Comparison of ENCODE assay signal across 1 cellular context in the genomic region with DNA sequence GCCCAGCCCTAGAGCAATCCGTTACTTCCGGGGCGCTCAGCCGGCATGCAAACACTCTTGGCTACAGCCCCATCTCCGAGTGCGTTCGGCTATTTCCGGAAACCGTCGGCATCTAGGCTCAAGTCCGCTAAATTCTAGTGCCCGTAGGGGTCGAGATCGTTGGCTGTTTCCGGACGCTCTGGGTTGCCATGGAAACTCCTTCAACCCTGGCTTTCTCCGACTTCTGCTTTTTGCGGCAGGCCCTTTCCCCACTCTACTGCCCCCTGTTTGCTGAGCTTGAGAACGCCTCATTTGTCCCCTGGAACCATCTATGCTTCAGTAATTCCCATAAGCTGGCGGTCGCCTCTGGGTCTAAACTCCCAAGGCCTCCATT.
TF ChIP-seq lines count a peak whose summit lies in the region.

No MANE protein-coding gene starts in this region.

TF ChIP-seq in GM12878, 131 proteins besides CTCF, POLR2A, EP300 and RAD21 (continued from another document and continues in another):
- TF ChIP-seq, protein P1, sequence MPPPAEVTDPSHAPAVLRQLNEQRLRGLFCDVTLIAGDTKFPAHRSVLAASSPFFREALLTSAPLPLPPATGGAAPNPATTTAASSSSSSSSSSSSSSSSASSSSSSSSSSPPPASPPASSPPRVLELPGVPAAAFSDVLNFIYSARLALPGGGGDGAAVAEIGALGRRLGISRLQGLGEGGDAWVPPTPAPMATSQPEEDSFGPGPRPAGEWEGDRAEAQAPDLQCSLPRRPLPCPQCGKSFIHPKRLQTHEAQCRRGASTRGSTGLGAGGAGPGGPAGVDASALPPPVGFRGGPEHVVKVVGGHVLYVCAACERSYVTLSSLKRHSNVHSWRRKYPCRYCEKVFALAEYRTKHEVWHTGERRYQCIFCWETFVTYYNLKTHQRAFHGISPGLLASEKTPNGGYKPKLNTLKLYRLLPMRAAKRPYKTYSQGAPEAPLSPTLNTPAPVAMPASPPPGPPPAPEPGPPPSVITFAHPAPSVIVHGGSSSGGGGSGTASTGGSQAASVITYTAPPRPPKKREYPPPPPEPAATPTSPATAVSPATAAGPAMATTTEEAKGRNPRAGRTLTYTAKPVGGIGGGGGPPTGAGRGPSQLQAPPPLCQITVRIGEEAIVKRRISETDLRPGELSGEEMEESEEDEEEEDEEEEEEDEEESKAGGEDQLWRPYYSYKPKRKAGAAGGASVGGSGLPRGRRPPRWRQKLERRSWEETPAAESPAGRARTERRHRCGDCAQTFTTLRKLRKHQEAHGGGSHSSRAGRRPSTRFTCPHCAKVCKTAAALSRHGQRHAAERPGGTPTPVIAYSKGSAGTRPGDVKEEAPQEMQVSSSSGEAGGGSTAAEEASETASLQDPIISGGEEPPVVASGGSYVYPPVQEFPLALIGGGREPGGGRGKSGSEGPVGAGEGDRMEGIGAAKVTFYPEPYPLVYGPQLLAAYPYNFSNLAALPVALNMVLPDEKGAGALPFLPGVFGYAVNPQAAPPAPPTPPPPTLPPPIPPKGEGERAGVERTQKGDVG (CRISPR knock-in tag; IDR thresholded peaks at IDR 0.05): no peak
- TF ChIP-seq, protein P2, sequence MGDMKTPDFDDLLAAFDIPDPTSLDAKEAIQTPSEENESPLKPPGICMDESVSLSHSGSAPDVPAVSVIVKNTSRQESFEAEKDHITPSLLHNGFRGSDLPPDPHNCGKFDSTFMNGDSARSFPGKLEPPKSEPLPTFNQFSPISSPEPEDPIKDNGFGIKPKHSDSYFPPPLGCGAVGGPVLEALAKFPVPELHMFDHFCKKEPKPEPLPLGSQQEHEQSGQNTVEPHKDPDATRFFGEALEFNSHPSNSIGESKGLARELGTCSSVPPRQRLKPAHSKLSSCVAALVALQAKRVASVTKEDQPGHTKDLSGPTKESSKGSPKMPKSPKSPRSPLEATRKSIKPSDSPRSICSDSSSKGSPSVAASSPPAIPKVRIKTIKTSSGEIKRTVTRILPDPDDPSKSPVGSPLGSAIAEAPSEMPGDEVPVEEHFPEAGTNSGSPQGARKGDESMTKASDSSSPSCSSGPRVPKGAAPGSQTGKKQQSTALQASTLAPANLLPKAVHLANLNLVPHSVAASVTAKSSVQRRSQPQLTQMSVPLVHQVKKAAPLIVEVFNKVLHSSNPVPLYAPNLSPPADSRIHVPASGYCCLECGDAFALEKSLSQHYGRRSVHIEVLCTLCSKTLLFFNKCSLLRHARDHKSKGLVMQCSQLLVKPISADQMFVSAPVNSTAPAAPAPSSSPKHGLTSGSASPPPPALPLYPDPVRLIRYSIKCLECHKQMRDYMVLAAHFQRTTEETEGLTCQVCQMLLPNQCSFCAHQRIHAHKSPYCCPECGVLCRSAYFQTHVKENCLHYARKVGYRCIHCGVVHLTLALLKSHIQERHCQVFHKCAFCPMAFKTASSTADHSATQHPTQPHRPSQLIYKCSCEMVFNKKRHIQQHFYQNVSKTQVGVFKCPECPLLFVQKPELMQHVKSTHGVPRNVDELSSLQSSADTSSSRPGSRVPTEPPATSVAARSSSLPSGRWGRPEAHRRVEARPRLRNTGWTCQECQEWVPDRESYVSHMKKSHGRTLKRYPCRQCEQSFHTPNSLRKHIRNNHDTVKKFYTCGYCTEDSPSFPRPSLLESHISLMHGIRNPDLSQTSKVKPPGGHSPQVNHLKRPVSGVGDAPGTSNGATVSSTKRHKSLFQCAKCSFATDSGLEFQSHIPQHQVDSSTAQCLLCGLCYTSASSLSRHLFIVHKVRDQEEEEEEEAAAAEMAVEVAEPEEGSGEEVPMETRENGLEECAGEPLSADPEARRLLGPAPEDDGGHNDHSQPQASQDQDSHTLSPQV (IDR thresholded peaks at IDR 0.05): no peak
- no peak for TF ChIP-seq SRF (IDR thresholded peaks at IDR 0.05; ENCODE audit: low read depth in 2 of 2, low read length in 2 of 2)
- TF ChIP-seq ESRRA (IDR thresholded peaks at IDR 0.05; ENCODE audit: low read length): no peak
- no peak for TF ChIP-seq SREBF1 (IDR thresholded peaks at IDR 0.05; ENCODE audit: low read length)
- TF ChIP-seq, protein P3, sequence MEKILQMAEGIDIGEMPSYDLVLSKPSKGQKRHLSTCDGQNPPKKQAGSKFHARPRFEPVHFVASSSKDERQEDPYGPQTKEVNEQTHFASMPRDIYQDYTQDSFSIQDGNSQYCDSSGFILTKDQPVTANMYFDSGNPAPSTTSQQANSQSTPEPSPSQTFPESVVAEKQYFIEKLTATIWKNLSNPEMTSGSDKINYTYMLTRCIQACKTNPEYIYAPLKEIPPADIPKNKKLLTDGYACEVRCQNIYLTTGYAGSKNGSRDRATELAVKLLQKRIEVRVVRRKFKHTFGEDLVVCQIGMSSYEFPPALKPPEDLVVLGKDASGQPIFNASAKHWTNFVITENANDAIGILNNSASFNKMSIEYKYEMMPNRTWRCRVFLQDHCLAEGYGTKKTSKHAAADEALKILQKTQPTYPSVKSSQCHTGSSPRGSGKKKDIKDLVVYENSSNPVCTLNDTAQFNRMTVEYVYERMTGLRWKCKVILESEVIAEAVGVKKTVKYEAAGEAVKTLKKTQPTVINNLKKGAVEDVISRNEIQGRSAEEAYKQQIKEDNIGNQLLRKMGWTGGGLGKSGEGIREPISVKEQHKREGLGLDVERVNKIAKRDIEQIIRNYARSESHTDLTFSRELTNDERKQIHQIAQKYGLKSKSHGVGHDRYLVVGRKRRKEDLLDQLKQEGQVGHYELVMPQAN (conservative IDR thresholded peaks at IDR 0.05): peak; percentile 75
- TF ChIP-seq, protein P4, sequence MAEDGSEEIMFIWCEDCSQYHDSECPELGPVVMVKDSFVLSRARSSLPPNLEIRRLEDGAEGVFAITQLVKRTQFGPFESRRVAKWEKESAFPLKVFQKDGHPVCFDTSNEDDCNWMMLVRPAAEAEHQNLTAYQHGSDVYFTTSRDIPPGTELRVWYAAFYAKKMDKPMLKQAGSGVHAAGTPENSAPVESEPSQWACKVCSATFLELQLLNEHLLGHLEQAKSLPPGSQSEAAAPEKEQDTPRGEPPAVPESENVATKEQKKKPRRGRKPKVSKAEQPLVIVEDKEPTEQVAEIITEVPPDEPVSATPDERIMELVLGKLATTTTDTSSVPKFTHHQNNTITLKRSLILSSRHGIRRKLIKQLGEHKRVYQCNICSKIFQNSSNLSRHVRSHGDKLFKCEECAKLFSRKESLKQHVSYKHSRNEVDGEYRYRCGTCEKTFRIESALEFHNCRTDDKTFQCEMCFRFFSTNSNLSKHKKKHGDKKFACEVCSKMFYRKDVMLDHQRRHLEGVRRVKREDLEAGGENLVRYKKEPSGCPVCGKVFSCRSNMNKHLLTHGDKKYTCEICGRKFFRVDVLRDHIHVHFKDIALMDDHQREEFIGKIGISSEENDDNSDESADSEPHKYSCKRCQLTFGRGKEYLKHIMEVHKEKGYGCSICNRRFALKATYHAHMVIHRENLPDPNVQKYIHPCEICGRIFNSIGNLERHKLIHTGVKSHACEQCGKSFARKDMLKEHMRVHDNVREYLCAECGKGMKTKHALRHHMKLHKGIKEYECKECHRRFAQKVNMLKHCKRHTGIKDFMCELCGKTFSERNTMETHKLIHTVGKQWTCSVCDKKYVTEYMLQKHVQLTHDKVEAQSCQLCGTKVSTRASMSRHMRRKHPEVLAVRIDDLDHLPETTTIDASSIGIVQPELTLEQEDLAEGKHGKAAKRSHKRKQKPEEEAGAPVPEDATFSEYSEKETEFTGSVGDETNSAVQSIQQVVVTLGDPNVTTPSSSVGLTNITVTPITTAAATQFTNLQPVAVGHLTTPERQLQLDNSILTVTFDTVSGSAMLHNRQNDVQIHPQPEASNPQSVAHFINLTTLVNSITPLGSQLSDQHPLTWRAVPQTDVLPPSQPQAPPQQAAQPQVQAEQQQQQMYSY (CRISPR knock-in tag; IDR thresholded peaks at IDR 0.05): no peak
- TF ChIP-seq, protein P5, sequence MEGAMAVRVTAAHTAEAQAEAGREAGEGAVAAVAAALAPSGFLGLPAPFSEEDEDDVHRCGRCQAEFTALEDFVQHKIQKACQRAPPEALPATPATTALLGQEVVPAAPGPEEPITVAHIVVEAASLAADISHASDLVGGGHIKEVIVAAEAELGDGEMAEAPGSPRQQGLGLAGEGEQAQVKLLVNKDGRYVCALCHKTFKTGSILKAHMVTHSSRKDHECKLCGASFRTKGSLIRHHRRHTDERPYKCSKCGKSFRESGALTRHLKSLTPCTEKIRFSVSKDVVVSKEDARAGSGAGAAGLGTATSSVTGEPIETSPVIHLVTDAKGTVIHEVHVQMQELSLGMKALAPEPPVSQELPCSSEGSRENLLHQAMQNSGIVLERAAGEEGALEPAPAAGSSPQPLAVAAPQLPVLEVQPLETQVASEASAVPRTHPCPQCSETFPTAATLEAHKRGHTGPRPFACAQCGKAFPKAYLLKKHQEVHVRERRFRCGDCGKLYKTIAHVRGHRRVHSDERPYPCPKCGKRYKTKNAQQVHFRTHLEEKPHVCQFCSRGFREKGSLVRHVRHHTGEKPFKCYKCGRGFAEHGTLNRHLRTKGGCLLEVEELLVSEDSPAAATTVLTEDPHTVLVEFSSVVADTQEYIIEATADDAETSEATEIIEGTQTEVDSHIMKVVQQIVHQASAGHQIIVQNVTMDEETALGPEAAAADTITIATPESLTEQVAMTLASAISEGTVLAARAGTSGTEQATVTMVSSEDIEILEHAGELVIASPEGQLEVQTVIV (IDR thresholded peaks at IDR 0.05; ENCODE audit: borderline replicate concordance, partially characterized antibody): peak; percentile 93
- TF ChIP-seq EZH2 (IDR thresholded peaks at IDR 0.05; ENCODE audit: borderline replicate concordance, control insufficient read depth, low read depth, low read length): no peak
- TF ChIP-seq SREBF2 (IDR thresholded peaks at IDR 0.05; ENCODE audit: low read length): no peak
- TF ChIP-seq PAX5 (IDR thresholded peaks at IDR 0.05; ENCODE audit: borderline replicate concordance, low read depth, low read length): peak; percentile 50; the same call in 1 of the 2 replicates
- TF ChIP-seq, protein P6, sequence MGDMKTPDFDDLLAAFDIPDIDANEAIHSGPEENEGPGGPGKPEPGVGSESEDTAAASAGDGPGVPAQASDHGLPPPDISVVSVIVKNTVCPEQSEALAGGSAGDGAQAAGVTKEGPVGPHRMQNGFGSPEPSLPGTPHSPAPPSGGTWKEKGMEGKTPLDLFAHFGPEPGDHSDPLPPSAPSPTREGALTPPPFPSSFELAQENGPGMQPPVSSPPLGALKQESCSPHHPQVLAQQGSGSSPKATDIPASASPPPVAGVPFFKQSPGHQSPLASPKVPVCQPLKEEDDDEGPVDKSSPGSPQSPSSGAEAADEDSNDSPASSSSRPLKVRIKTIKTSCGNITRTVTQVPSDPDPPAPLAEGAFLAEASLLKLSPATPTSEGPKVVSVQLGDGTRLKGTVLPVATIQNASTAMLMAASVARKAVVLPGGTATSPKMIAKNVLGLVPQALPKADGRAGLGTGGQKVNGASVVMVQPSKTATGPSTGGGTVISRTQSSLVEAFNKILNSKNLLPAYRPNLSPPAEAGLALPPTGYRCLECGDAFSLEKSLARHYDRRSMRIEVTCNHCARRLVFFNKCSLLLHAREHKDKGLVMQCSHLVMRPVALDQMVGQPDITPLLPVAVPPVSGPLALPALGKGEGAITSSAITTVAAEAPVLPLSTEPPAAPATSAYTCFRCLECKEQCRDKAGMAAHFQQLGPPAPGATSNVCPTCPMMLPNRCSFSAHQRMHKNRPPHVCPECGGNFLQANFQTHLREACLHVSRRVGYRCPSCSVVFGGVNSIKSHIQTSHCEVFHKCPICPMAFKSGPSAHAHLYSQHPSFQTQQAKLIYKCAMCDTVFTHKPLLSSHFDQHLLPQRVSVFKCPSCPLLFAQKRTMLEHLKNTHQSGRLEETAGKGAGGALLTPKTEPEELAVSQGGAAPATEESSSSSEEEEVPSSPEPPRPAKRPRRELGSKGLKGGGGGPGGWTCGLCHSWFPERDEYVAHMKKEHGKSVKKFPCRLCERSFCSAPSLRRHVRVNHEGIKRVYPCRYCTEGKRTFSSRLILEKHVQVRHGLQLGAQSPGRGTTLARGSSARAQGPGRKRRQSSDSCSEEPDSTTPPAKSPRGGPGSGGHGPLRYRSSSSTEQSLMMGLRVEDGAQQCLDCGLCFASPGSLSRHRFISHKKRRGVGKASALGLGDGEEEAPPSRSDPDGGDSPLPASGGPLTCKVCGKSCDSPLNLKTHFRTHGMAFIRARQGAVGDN (IDR thresholded peaks at IDR 0.05): no peak
- no peak for TF ChIP-seq IRF4 (IDR thresholded peaks at IDR 0.05; ENCODE audit: low read depth, low read length)
- TF ChIP-seq RFX5 (IDR thresholded peaks at IDR 0.05; ENCODE audit: low read depth, low read length): peak; percentile 57; the same call in 1 of the 2 replicates
- TF ChIP-seq RB1 (IDR thresholded peaks at IDR 0.05; ENCODE audit: borderline replicate concordance): peak; percentile 14
- TF ChIP-seq KDM1A (IDR thresholded peaks at IDR 0.05; ENCODE audit: borderline replicate concordance): no peak
- TF ChIP-seq, protein P7, sequence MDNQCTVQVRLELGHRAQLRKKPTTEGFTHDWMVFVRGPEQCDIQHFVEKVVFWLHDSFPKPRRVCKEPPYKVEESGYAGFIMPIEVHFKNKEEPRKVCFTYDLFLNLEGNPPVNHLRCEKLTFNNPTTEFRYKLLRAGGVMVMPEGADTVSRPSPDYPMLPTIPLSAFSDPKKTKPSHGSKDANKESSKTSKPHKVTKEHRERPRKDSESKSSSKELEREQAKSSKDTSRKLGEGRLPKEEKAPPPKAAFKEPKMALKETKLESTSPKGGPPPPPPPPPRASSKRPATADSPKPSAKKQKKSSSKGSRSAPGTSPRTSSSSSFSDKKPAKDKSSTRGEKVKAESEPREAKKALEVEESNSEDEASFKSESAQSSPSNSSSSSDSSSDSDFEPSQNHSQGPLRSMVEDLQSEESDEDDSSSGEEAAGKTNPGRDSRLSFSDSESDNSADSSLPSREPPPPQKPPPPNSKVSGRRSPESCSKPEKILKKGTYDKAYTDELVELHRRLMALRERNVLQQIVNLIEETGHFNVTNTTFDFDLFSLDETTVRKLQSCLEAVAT (IDR thresholded peaks at IDR 0.05): peak; percentile 56; the same call in 1 of the 2 replicates
- TF ChIP-seq NR2F1 (conservative IDR thresholded peaks at IDR 0.05): peak; percentile 59
- peak; percentile 43; the same call in 1 of the 2 replicates for TF ChIP-seq ZBED1 (IDR thresholded peaks at IDR 0.05; ENCODE audit: borderline replicate concordance)
- no peak for TF ChIP-seq STAT3 (IDR thresholded peaks at IDR 0.05; ENCODE audit: low read depth, low read length)
- TF ChIP-seq STAT1 (conservative IDR thresholded peaks at IDR 0.05): 0 out of 2 replicates have a peak, but pooled peaks have one; percentile 58
- TF ChIP-seq BCL11A (IDR thresholded peaks at IDR 0.05; ENCODE audit: low read depth, low read length): no peak
- no peak for TF ChIP-seq HDGF (IDR thresholded peaks at IDR 0.05)
- TF ChIP-seq, protein P8, sequence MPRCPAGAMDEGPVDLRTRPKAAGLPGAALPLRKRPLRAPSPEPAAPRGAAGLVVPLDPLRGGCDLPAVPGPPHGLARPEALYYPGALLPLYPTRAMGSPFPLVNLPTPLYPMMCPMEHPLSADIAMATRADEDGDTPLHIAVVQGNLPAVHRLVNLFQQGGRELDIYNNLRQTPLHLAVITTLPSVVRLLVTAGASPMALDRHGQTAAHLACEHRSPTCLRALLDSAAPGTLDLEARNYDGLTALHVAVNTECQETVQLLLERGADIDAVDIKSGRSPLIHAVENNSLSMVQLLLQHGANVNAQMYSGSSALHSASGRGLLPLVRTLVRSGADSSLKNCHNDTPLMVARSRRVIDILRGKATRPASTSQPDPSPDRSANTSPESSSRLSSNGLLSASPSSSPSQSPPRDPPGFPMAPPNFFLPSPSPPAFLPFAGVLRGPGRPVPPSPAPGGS (IDR thresholded peaks at IDR 0.05; ENCODE audit: borderline replicate concordance, insufficient read depth, low read depth, low read length, poor library complexity, severe bottlenecking): peak; percentile 6
- peak; percentile 35; the same call in 1 of the 2 replicates for TF ChIP-seq NR2C1 (IDR thresholded peaks at IDR 0.05)
